Comparison of ENCODE assay signal across 8 cellular contexts in the genomic region with DNA sequence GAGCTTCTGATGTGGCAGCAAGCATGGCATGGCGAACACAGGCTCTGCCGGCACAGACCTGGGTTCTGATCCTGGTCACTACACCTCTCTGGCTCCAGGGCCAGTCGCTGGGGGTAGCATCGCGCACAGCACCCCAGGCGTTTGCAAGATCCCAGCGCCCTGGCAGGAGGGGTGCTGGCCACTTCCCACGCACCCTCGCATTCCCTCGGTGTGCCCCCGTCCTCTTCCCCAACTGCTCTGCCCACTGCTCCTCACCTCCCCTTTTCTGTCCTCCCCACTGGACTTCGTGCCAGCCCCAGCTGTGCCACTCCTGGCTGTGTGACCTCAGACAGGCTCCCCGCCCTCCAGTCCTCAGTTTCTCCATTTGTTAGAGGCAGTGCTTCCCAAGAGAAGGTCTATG. TPM values are rescaled to one million over a fixed set of nuclear protein-coding genes. Genes with fewer than 3 reads are reported as not detected.
DNase-seq lines count a peak whose midpoint lies in the region; ATAC-seq and TF ChIP-seq lines count a peak whose summit lies in the region.

No MANE protein-coding gene starts in this region.

- peak overlapping the region in 7 of 12 donors; percentile 61 to 93 (median 78) for H3K4me3 ChIP-seq in heart left ventricle
- no peak overlapping the region for H3K4me3 ChIP-seq in uterus

- peaks cover 6% of the 10 kb centered on the region for H3K36me3 Mint-ChIP-seq in chondrocyte (ENCODE audit: low read depth)
- H3K36me3 Mint-ChIP-seq in naive thymus-derived CD8-positive, alpha-beta T cell: no peaks in the 10 kb centered on the region

- intact Hi-C loops in heart left ventricle (cut with DNase I): loop anchor here in 2 of 10 donors (10.0 kb wide), 1 partner anchor 336 kb away; a partner anchor contains a TSS
- intact Hi-C loops in cardiac septum (cut with DNase I): no loop called here
- intact Hi-C loops in uterus (cut with DNase I; ENCODE audit: low total_unique reads): no loop called here

- no peaks in the 10 kb centered on the region for H3K27me3 Mint-ChIP-seq in chondrocyte (ENCODE audit: low read depth)
- no peaks in the 10 kb centered on the region for H3K27me3 Mint-ChIP-seq in naive thymus-derived CD8-positive, alpha-beta T cell

- peak overlapping the region; percentile 94 for H3K4me3 Mint-ChIP-seq in chondrocyte (ENCODE audit: unreplicated experiment)
- H3K4me3 Mint-ChIP-seq in naive thymus-derived CD8-positive, alpha-beta T cell: peak overlapping the region; percentile 54 to 89 (median 77)

- H3K27ac ChIP-seq in heart left ventricle (peak overlapping the region; percentile 58 to 93 (median 84)), uterus (peak overlapping the region; percentile 80 to 92)

- no peaks in the 10 kb centered on the region for H3K9me3 ChIP-seq in heart left ventricle
- no peaks in the 10 kb centered on the region for H3K9me3 ChIP-seq in uterus

- TF ChIP-seq POLR2A in heart left ventricle (IDR thresholded peaks at IDR 0.05): no peak
- no peak for TF ChIP-seq POLR2A in uterus (IDR thresholded peaks at IDR 0.05)

- no peak for DNase-seq in heart left ventricle
- DNase-seq in cardiac septum (ENCODE audit: low spot score): no peak
- peak; percentile 57 for DNase-seq in chondrocyte (ENCODE audit: low spot score)
- no peak for DNase-seq in naive thymus-derived CD8-positive, alpha-beta T cell
- no peak for DNase-seq in uterus

- H3K4me1 Mint-ChIP-seq in chondrocyte (ENCODE audit: low read depth): peaks cover 35% of the 10 kb centered on the region
- H3K4me1 Mint-ChIP-seq in naive thymus-derived CD8-positive, alpha-beta T cell: peaks cover 11 to 35% (median 31%) of the 10 kb centered on the region in 4 donors

- H3K9me3 Mint-ChIP-seq in chondrocyte (ENCODE audit: low read depth): no peaks in the 10 kb centered on the region
- no peaks in the 10 kb centered on the region for H3K9me3 Mint-ChIP-seq in naive thymus-derived CD8-positive, alpha-beta T cell

- H3K4me1 ChIP-seq in heart left ventricle (peaks cover 3 to 39% (median 29%) of the 10 kb centered on the region in 12 donors), uterus (peaks cover 0 to 8% of the 10 kb centered on the region in 2 donors)

- ATAC-seq in heart left ventricle (no peak), HG03025 (IDR thresholded peaks at IDR 0.05; ENCODE audit: low FRiP score, unreplicated experiment) (no peak), HG02623 (IDR thresholded peaks at IDR 0.05; ENCODE audit: unreplicated experiment) (no peak), HG02678 (IDR thresholded peaks at IDR 0.05; ENCODE audit: unreplicated experiment) (no peak)
- no peak for ATAC-seq in naive thymus-derived CD8-positive, alpha-beta T cell

- H3K27me3 ChIP-seq in heart left ventricle (no peaks in the 10 kb centered on the region), uterus (no peaks in the 10 kb centered on the region)

- POLR2A ChIA-PET in naive thymus-derived CD8-positive, alpha-beta T cell (lab: Charles Lee): interaction anchor here (1.1 to 4.5 kb wide), 3 partner anchors 36 to 353 kb away, joined by 3 to 24 read pairs (median 3); a partner anchor contains a TSS

- WGBS in heart left ventricle, 4 donors: 72 to 83% (median 76%) methylated on average over 11 to 13 of the region's 13 CpGs

- TF ChIP-seq CTCF in heart left ventricle (IDR thresholded peaks at IDR 0.05) (no peak), chondrocyte (IDR thresholded peaks at IDR 0.05) (no peak), uterus (IDR thresholded peaks at IDR 0.05) (no peak)

- H3K27ac Mint-ChIP-seq in chondrocyte (ENCODE audit: unreplicated experiment): peak overlapping the region; percentile 90
- peak overlapping the region in 9 of 10 donors; percentile 15 to 75 (median 57) for H3K27ac Mint-ChIP-seq in naive thymus-derived CD8-positive, alpha-beta T cell

- H3K36me3 ChIP-seq in heart left ventricle (peaks cover 0 to 30% (median 14%) of the 10 kb centered on the region in 9 donors), uterus (no peaks in the 10 kb centered on the region)

RNA-seq across cellular contexts. Expression of a gene that starts 2.8 kb away (rescaled TPM):
- total RNA-seq in heart left ventricle (10 to 100 TPM; 56.8 to 96.6 (median 81.9) TPM), cardiac septum (82.3 TPM), chondrocyte (263 to 301 TPM (median 280 TPM) in 3 replicates), uterus (100 to 1,000 TPM in 2 of 4 donors, 10 to 100 TPM in 2; 54.3 to 120 (median 89.9) TPM)
- 100 to 1,000 TPM in 1 of 2 donors, 10 to 100 TPM in 1; 81.7 to 186 TPM for polyA plus RNA-seq in heart left ventricle
- 1 to 10 TPM; 7.4 to 7.8 TPM for total RNA-seq in naive thymus-derived CD8-positive, alpha-beta T cell
- polyA plus RNA-seq in naive thymus-derived CD8-positive, alpha-beta T cell: 1 to 10 TPM; 2.0 to 6.4 (median 5.4) TPM

RNA-seq across cellular contexts. Expression of a gene that starts 35.6 kb away (rescaled TPM):
- 10 to 100 TPM in 6 of 9 donors, 1 to 10 TPM in 3; 7.9 to 13.3 (median 11.3) TPM for total RNA-seq in heart left ventricle
- 10 to 100 TPM; 12.4 to 16.0 TPM for polyA plus RNA-seq in heart left ventricle
- 7.8 TPM for total RNA-seq in cardiac septum
- total RNA-seq in chondrocyte: 11.5 to 14.4 TPM (median 12.2 TPM) in 3 replicates
- 10 to 100 TPM; 61.0 to 62.0 TPM for total RNA-seq in naive thymus-derived CD8-positive, alpha-beta T cell
- polyA plus RNA-seq in naive thymus-derived CD8-positive, alpha-beta T cell: 10 to 100 TPM; 45.2 to 63.6 (median 56.5) TPM
- 10 to 100 TPM in 2 of 4 donors, 1 to 10 TPM in 1, under 1 TPM in 1; 0.51 to 18.9 (median 8.3) TPM for total RNA-seq in uterus

RNA-seq across cellular contexts. Expression of a gene that starts 35.9 kb away (rescaled TPM):
- 10 to 100 TPM; 17.7 to 32.3 (median 23.4) TPM for total RNA-seq in heart left ventricle
- polyA plus RNA-seq in heart left ventricle: 1 to 10 TPM; 6.0 to 7.1 TPM
- total RNA-seq in cardiac septum: 22.0 TPM
- 24.9 to 35.5 TPM (median 27.2 TPM) in 3 replicates for total RNA-seq in chondrocyte
- 10 to 100 TPM; 81.1 to 81.8 TPM for total RNA-seq in naive thymus-derived CD8-positive, alpha-beta T cell
- 10 to 100 TPM; 33.9 to 53.4 (median 44.8) TPM for polyA plus RNA-seq in naive thymus-derived CD8-positive, alpha-beta T cell
- 100 to 1,000 TPM in 2 of 4 donors, 10 to 100 TPM in 2; 21.3 to 124 (median 75.1) TPM for total RNA-seq in uterus

Comparison
In these comparisons a context has a peak if more than half of its experiments do, and no peak if none do; other contexts are left out.
1. H3K4me3 ChIP-seq: peak in heart left ventricle (7 of 12); none in uterus (0 of 2).